In genomic region chr12:38823314-38823713, GRCh38 we compare ENCODE assay signal across 2 cellular contexts.
TF ChIP-seq lines count a peak whose summit lies in the region.

No MANE protein-coding gene starts in this region.

TF ChIP-seq in GM23338, 12 proteins besides CTCF, POLR2A, EP300 and RAD21:
- TF ChIP-seq ZNF114 (CRISPR knock-in tag; IDR thresholded peaks at IDR 0.05) (no peak), EZH2 (IDR thresholded peaks at IDR 0.05; ENCODE audit: low read depth, unreplicated experiment) (no peak), CREB1 (CRISPR knock-in tag; IDR thresholded peaks at IDR 0.05; ENCODE audit: low read depth) (no peak), NANOG (IDR thresholded peaks at IDR 0.05; ENCODE audit: borderline replicate concordance) (no peak), POLR2AphosphoS5 (IDR thresholded peaks at IDR 0.05; ENCODE audit: low read depth) (no peak), REST (IDR thresholded peaks at IDR 0.05; ENCODE audit: unreplicated experiment) (no peak), JUNB (IDR thresholded peaks at IDR 0.05; ENCODE audit: unreplicated experiment) (no peak), ETS1 (IDR thresholded peaks at IDR 0.05) (no peak), ZNF462 (CRISPR knock-in tag; IDR thresholded peaks at IDR 0.05) (no peak), STAT1 (IDR thresholded peaks at IDR 0.05; ENCODE audit: unreplicated experiment) (no peak), EZH2phosphoT487 (IDR thresholded peaks at IDR 0.05; ENCODE audit: unreplicated experiment) (no peak), ZNF331 (CRISPR knock-in tag; IDR thresholded peaks at IDR 0.05; ENCODE audit: low read depth) (no peak)

TF ChIP-seq in GM12878, 131 proteins besides CTCF, POLR2A, EP300 and RAD21:
- TF ChIP-seq BCL11A (IDR thresholded peaks at IDR 0.05; ENCODE audit: low read depth, low read length) (no peak), ZNF622 (IDR thresholded peaks at IDR 0.05) (no peak), ZBTB33 (IDR thresholded peaks at IDR 0.05) (no peak), YBX1 (IDR thresholded peaks at IDR 0.05) (no peak), EGR1 (IDR thresholded peaks at IDR 0.05; ENCODE audit: borderline replicate concordance in 1 of 2, low read depth in 2 of 2, low read length in 2 of 2) (no peak), MYC (IDR thresholded peaks at IDR 0.05; ENCODE audit: insufficient read depth, insufficient read length, insufficient replicate concordance, low read length, severe bottlenecking) (no peak), POU2F2 (IDR thresholded peaks at IDR 0.05; ENCODE audit: borderline replicate concordance, low read depth, low read length) (no peak), WRNIP1 (IDR thresholded peaks at IDR 0.05; ENCODE audit: borderline replicate concordance, low read depth, low read length) (no peak), BCLAF1 (IDR thresholded peaks at IDR 0.05) (no peak), MTA2 (IDR thresholded peaks at IDR 0.05; ENCODE audit: low read depth) (no peak), NKRF (conservative IDR thresholded peaks at IDR 0.05) (no peak), ELK1 (IDR thresholded peaks at IDR 0.05; ENCODE audit: low read depth, low read length) (no peak), ZZZ3 (IDR thresholded peaks at IDR 0.05; ENCODE audit: control insufficient read depth, insufficient read length, low read depth) (no peak), PAX8 (IDR thresholded peaks at IDR 0.05) (no peak), RELB (IDR thresholded peaks at IDR 0.05; ENCODE audit: low read depth) (no peak), ESRRA (IDR thresholded peaks at IDR 0.05; ENCODE audit: low read length) (no peak)
